ENCODE assay signal across 12 cellular contexts in the genomic region with DNA sequence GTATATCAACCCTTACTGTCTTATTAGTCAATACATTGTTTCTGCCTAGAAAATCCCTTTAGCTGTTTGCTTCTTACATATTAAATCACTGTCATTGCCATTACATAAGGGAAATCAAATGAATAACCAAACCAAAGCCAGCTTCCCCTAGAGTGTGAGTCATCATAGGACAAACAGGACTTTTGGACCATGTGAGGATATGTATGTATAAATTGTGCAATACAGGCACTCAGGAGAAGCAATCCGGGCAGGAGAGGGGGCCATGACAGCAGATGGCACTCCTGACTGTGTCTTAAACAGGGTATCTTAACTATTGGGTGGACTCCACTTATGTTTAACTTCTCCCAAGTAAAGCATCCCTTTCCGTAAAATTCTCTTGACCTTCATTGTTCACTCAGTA.
DNase-seq lines count a peak whose midpoint lies in the region; ATAC-seq, FAIRE-seq and TF ChIP-seq lines count a peak whose summit lies in the region.
"Had no signal": no experiment of that assay in that cellular context is flagged by ENCODE, and none has a peak within 500 bp of the region (broad histone marks: within the 10 kb centered on the region; RNA-seq: fewer than 3 reads in every experiment).

No MANE protein-coding gene starts in this region.

- no peak overlapping the region for H3K27ac ChIP-seq in GM23248
- H3K27ac ChIP-seq: coronary artery, RWPE1, suprapubic skin had no signal

- no peaks in the 10 kb centered on the region for H3K79me2 ChIP-seq in GM23248 (ENCODE audit: insufficient read depth)

- H3K27me3 ChIP-seq in GM23248 (replicated peaks; ENCODE audit: insufficient read depth): no peaks in the 10 kb centered on the region
- H3K27me3 ChIP-seq: suprapubic skin had no signal

- H2AFZ ChIP-seq in GM23248: no peak overlapping the region

- H3K4me1 ChIP-seq in GM23248 (ENCODE audit: insufficient read depth): no peaks in the 10 kb centered on the region
- H3K4me1 ChIP-seq: suprapubic skin had no signal

- peak; percentile 1 for DNase-seq in HK-2 (ENCODE audit: unreplicated experiment)
- DNase-seq in RCC 7860 (ENCODE audit: low spot score): peak; percentile 4
- peak; percentile 36 for DNase-seq in fibroblast of mammary gland (ENCODE audit: low read depth)
- DNase-seq in pulmonary artery endothelial cell (ENCODE audit: low read depth, low spot score): peak; percentile 52
- DNase-seq in GM23248: no peak
- DNase-seq in activated gamma-delta T cell treated with Interleukin-2 at 50 U/mL for 16 hours: no peak
- DNase-seq: activated naive CD8-positive, alpha-beta T cell treated with anti-CD3 and anti-CD28 coated beads, Interleukin-2, amount 10 ng/mL, durations not matched to agents 7 days and 5 days; left ventricle myocardium superior had no signal

- TF ChIP-seq CTCF in fibroblast of mammary gland (conservative IDR thresholded peaks at IDR 0.05; ENCODE audit: control insufficient read depth, insufficient read depth, low read depth, low read length): no peak

- in situ Hi-C loops in GM23248 (cut with MboI): no loop called here

- no peak for ATAC-seq in GM21723 (IDR thresholded peaks at IDR 0.05; ENCODE audit: unreplicated experiment)
- ATAC-seq: left ventricle myocardium superior had no signal

- H3K9ac ChIP-seq in GM23248: no peak overlapping the region

- WGBS in GM23248 (ENCODE audit: low coverage in 1 of 2, low lambda C conversion rate in 2 of 2, missing lambda C conversion rate in 2 of 2), 2 experiments: 45 to 63% methylated on average over 2 of the region's 2 CpGs

- no peaks in the 10 kb centered on the region for H3K9me3 ChIP-seq in GM23248 (ENCODE audit: low read depth)
- H3K9me3 ChIP-seq: suprapubic skin had no signal

- H3K9me2 ChIP-seq in GM23248 (ENCODE audit: insufficient read depth): no peaks in the 10 kb centered on the region

- H3K4me3 ChIP-seq in fibroblast of mammary gland (ENCODE audit: control insufficient read depth, low read depth, low read length): no peak overlapping the region
- H3K4me3 ChIP-seq in GM23248: no peak overlapping the region
- H3K4me3 ChIP-seq: coronary artery, suprapubic skin had no signal

- H3K4me2 ChIP-seq in GM23248 (ENCODE audit: unreplicated experiment): no peak overlapping the region

- H3F3A ChIP-seq in GM23248 (ENCODE audit: insufficient read depth): no peaks in the 10 kb centered on the region

- H4K20me1 ChIP-seq in GM23248 (ENCODE audit: insufficient read depth): no peaks in the 10 kb centered on the region

- no peak for FAIRE-seq in RCC 7860 (lab: Jason Lieb, UNC)

- H3K36me3 ChIP-seq in GM23248 (ENCODE audit: low read depth): no peaks in the 10 kb centered on the region
- H3K36me3 ChIP-seq: suprapubic skin had no signal

Comparison
In these comparisons a context has a peak if more than half of its experiments do, and no peak if none do; other contexts are left out.
1. DNase-seq: peak in HK-2 (single experiment), RCC 7860 (single experiment), fibroblast of mammary gland (single experiment) and pulmonary artery endothelial cell (single experiment); none in GM23248 (single experiment) and activated gamma-delta T cell treated with Interleukin-2 at 50 U/mL for 16 hours (single experiment).